8 cellular contexts compared by ENCODE assay signal in genomic region chr1:50704126-50704525, GRCh38.
A peak's percentile ranks its signal among the peaks of the same experiment; 100 is the strongest.
DNase-seq lines count a peak whose midpoint lies in the region; ATAC-seq and TF ChIP-seq lines count a peak whose summit lies in the region.

No MANE protein-coding gene starts in this region.

- no peaks in the 10 kb centered on the region for H3K9me2 ChIP-seq in HCT116 (ENCODE audit: insufficient read depth)

- intact Hi-C loops in HCT116 (cut with micrococcal nuclease) = loop anchor here (1.0 to 2.0 kb wide), 2 partner anchors 83 to 336 kb away; no protein-coding TSS in a partner anchor

- no peaks in the 10 kb centered on the region for H3K79me2 ChIP-seq in HCT116 (ENCODE audit: insufficient read depth, low read length)

- no TSS peak for BruUV-seq in HCT116 (replicated peaks; lab: Mats Ljungman, UMichigan)

- TF ChIP-seq RAD21 in HCT116 (IDR thresholded peaks at IDR 0.05; ENCODE audit: low read depth) = peak; percentile 63

- TF ChIP-seq POLR2A in HCT116 (IDR thresholded peaks at IDR 0.05; ENCODE audit: borderline replicate concordance, extremely low read depth, insufficient read depth, insufficient read length) = no peak

- no peak overlapping the region for H3K4me2 ChIP-seq in HCT116 (ENCODE audit: low read length)

- no peaks in the 10 kb centered on the region for H3K4me1 ChIP-seq in HCT116 (ENCODE audit: control insufficient read depth in 1 of 2, insufficient read depth in 2 of 2, low read length in 2 of 2)

- ATAC-seq in HCT116 = peak; percentile 63
- no peak for ATAC-seq in GM21723 (IDR thresholded peaks at IDR 0.05; ENCODE audit: unreplicated experiment)

- no peaks in the 10 kb centered on the region for H3K36me3 ChIP-seq in HCT116 (ENCODE audit: control insufficient read depth in 1 of 2, insufficient read depth in 2 of 2, low read length in 2 of 2)

- DNase-seq in DMS 273 (lab: John Stamatoyannopoulos, UW; ENCODE audit: unreplicated experiment) (peak; percentile 79), HCT116 (ENCODE audit: low read depth, low spot score) (peak; percentile 6), NCI-H2227 treated with DMSO at 0.1 percent for 48 hours (lab: John Stamatoyannopoulos, UW) (peak; percentile 8), astrocyte of the spinal cord (ENCODE audit: low read depth, low spot score) (peak; percentile 45), kidney tubule cell (ENCODE audit: low spot score) (peak; percentile 39), cerebellar nuclear complex (lab: John Stamatoyannopoulos, UW) (no peak), mucosa of gallbladder (ENCODE audit: low spot score) (no peak)

- RAD21 ChIA-PET in HCT116 (lab: Charles Lee; ENCODE audit: low non-redundant PET in 1 of 2, low total read pairs in 2 of 2, uncharacterized antibody in 2 of 2, unreplicated experiment in 2 of 2) = no interaction called here

- H2AFZ ChIP-seq in HCT116 (ENCODE audit: low read depth, low read length, poor library complexity, severe bottlenecking) = no peak overlapping the region

- H3K4me3 ChIP-seq in HCT116 (replicated peaks in 1 of 2; ENCODE audit: low read depth in 1 of 2, low read length in 2 of 2) = no peak overlapping the region
- no peak overlapping the region for H3K4me3 ChIP-seq in astrocyte of the spinal cord (ENCODE audit: low read depth, low read length)

- H3K27me3 ChIP-seq in HCT116 (ENCODE audit: insufficient read depth, low read length) = no peaks in the 10 kb centered on the region

- no peak overlapping the region for H3K9ac ChIP-seq in HCT116 (ENCODE audit: low read length)

- in situ Hi-C loops in astrocyte of the spinal cord (cut with HindIII; ENCODE audit: low sequenced_read_pairs) = no loop called here

- TF ChIP-seq CTCF in HCT116 (IDR thresholded peaks at IDR 0.05 in 2 of 3, conservative IDR thresholded peaks at IDR 0.05 in 1 of 3; ENCODE audit: borderline replicate concordance in 1 of 3, insufficient read depth in 1 of 3, low read depth in 2 of 3, low read length in 2 of 3) (peak; percentile 63 to 72 (median 71)), astrocyte of the spinal cord (IDR thresholded peaks at IDR 0.05; ENCODE audit: low read depth, low read length) (peak; percentile 74)

- no peak overlapping the region for H3K27ac ChIP-seq in HCT116 (ENCODE audit: low read depth, low read length)

- H4K20me1 ChIP-seq in HCT116 (ENCODE audit: insufficient read depth) = 0 out of 2 replicates have a peak, but pooled peaks cover 5% of the 10 kb centered on the region

- no peaks in the 10 kb centered on the region for H3K9me3 ChIP-seq in HCT116 (ENCODE audit: control insufficient read depth in 1 of 2, insufficient read depth in 1 of 2, low read depth in 1 of 2, low read length in 2 of 2)

- POLR2A ChIA-PET in HCT116 (lab: Charles Lee) = no interaction called here

- CTCF ChIA-PET in HCT116 (lab: Charles Lee) = interaction anchor here (0.8 to 3.0 kb wide), 7 partner anchors 11 to 338 kb away, joined by 3 to 31 read pairs (median 5); no protein-coding TSS in a partner anchor

TF ChIP-seq in HCT116, 20 proteins besides CTCF, POLR2A, EP300 and RAD21:
- TF ChIP-seq SIN3A (IDR thresholded peaks at IDR 0.05; ENCODE audit: low read depth) (no peak), EGR1 (IDR thresholded peaks at IDR 0.05; ENCODE audit: low read depth) (no peak), YY1 (IDR thresholded peaks at IDR 0.05; ENCODE audit: extremely low read depth, insufficient replicate concordance, low read depth, low read length) (no peak), ZBTB33 (IDR thresholded peaks at IDR 0.05; ENCODE audit: extremely low read depth, insufficient replicate concordance, low read length) (no peak), REST (IDR thresholded peaks at IDR 0.05; ENCODE audit: low read depth) (no peak), SP1 (IDR thresholded peaks at IDR 0.05; ENCODE audit: low read depth) (no peak), TCF7L2 (IDR thresholded peaks at IDR 0.05; ENCODE audit: borderline replicate concordance, extremely low read depth, insufficient read depth, insufficient read length) (no peak), CEBPB (IDR thresholded peaks at IDR 0.05; ENCODE audit: low read depth) (no peak), ZNF274 (IDR thresholded peaks at IDR 0.05; ENCODE audit: low read depth, low read length) (no peak), MAX (IDR thresholded peaks at IDR 0.05) (no peak), EZH2 (IDR thresholded peaks at IDR 0.05) (no peak), ZFX (IDR thresholded peaks at IDR 0.05) (no peak), POLR2AphosphoS5 (IDR thresholded peaks at IDR 0.05; ENCODE audit: low read depth, low read length) (no peak), ATF3 (IDR thresholded peaks at IDR 0.05) (no peak), CBX3 (IDR thresholded peaks at IDR 0.05; ENCODE audit: low read depth) (no peak), JUND (IDR thresholded peaks at IDR 0.05) (no peak), SRF (IDR thresholded peaks at IDR 0.05; ENCODE audit: low read depth) (no peak)

Comparison
In these comparisons a context has a peak if more than half of its experiments do, and no peak if none do; other contexts are left out.
1. DNase-seq: peak in DMS 273 (single experiment), HCT116 (single experiment), NCI-H2227 treated with DMSO at 0.1 percent for 48 hours (single experiment), astrocyte of the spinal cord (single experiment) and kidney tubule cell (single experiment); none in cerebellar nuclear complex (0 of 2) and mucosa of gallbladder (single experiment).